In genomic region chr14:25097120-25097519, GRCh38 we compare ENCODE assay signal across 26 cellular contexts. TPM values are rescaled to one million over a fixed set of nuclear protein-coding genes. Genes with fewer than 3 reads are reported as not detected.
DNase-seq lines count a peak whose midpoint lies in the region; ATAC-seq and TF ChIP-seq lines count a peak whose summit lies in the region.
"Had no signal": no experiment of that assay in that cellular context is flagged by ENCODE, and none has a peak within 500 bp of the region (broad histone marks: within the 10 kb centered on the region; RNA-seq: fewer than 3 reads in every experiment).

No MANE protein-coding gene starts in this region.

- POLR2A ChIA-PET in IMR-90 (lab: Charles Lee; ENCODE audit: unreplicated experiment): no interaction called here

- no peaks in the 10 kb centered on the region for H3K9me2 ChIP-seq in Loucy (replicated peaks; ENCODE audit: low read depth, low read length)

- in situ Hi-C loops in IMR-90 (cut with MboI; ENCODE audit: low sequenced_read_pairs): no loop called here

- H3K9me3 Mint-ChIP-seq in mesothelial cell of epicardium (no peaks in the 10 kb centered on the region), H9 (no peaks in the 10 kb centered on the region; a peak in 1 of 5 replicates)
- H3K9me3 Mint-ChIP-seq: CD14-positive monocyte; CD4-positive, alpha-beta memory T cell; CD8-positive, alpha-beta memory T cell had no signal

- H3K36me3 Mint-ChIP-seq in mesothelial cell of epicardium (no peaks in the 10 kb centered on the region), H9 (ENCODE audit: insufficient read depth in 1 of 3, low read depth in 3 of 3) (no peaks in the 10 kb centered on the region)
- H3K36me3 Mint-ChIP-seq: CD14-positive monocyte; CD4-positive, alpha-beta memory T cell; CD4-positive, CD25-positive, alpha-beta regulatory T cell; CD8-positive, alpha-beta memory T cell had no signal

- TF ChIP-seq CTCF in IMR-90 (conservative IDR thresholded peaks at IDR 0.05; ENCODE audit: low read depth, low read length) (no peak), Loucy (conservative IDR thresholded peaks at IDR 0.05; ENCODE audit: low read length) (no peak), mesothelial cell of epicardium (IDR thresholded peaks at IDR 0.05; ENCODE audit: unreplicated experiment) (no peak), smooth muscle cell (IDR thresholded peaks at IDR 0.05; ENCODE audit: borderline replicate concordance, insufficient read depth, poor library complexity, severe bottlenecking) (no peak), H9 (conservative IDR thresholded peaks at IDR 0.05) (no peak)

- no peak for TF ChIP-seq POLR2A in IMR-90 (IDR thresholded peaks at IDR 0.05; ENCODE audit: low read depth, low read length)

- H3K27me3 ChIP-seq in IMR-90 (ENCODE audit: control insufficient read depth, insufficient read depth, low read length): no peaks in the 10 kb centered on the region
- H3K27me3 ChIP-seq in Loucy (ENCODE audit: insufficient read depth, low read length, poor library complexity, severe bottlenecking): no peaks in the 10 kb centered on the region
- H3K27me3 ChIP-seq in smooth muscle cell (ENCODE audit: low read depth): no peaks in the 10 kb centered on the region
- no peaks in the 10 kb centered on the region for H3K27me3 ChIP-seq in H9 (ENCODE audit: insufficient read depth, low read length)
- H3K27me3 ChIP-seq: BE2C, BLaER1 had no signal

- H3K56ac ChIP-seq in IMR-90 (ENCODE audit: extremely low read depth, insufficient read depth, low read length): no peak overlapping the region
- H3K56ac ChIP-seq in H9 (ENCODE audit: insufficient read length, low read depth, low read length): no peak overlapping the region

- H2BK15ac ChIP-seq in IMR-90 (ENCODE audit: low read depth, low read length) (no peak overlapping the region), H9 (ENCODE audit: low read depth, low read length) (no peak overlapping the region)

- H3K4me1 Mint-ChIP-seq in mesothelial cell of epicardium: peaks cover 56% of the 10 kb centered on the region
- H3K4me1 Mint-ChIP-seq in H9: peaks cover 11 to 15% of the 10 kb centered on the region in 2 experiments
- H3K4me1 Mint-ChIP-seq: CD4-positive, alpha-beta memory T cell; CD4-positive, CD25-positive, alpha-beta regulatory T cell; CD8-positive, alpha-beta memory T cell had no signal

- H2AK5ac ChIP-seq in IMR-90 (ENCODE audit: low read depth, low read length) (no peak overlapping the region), H9 (ENCODE audit: insufficient read length, low read length) (no peak overlapping the region)

- H3K4me3 Mint-ChIP-seq in mesothelial cell of epicardium (no peak overlapping the region), H9 (no peak overlapping the region)
- H3K4me3 Mint-ChIP-seq: CD14-positive monocyte; CD4-positive, alpha-beta memory T cell; CD4-positive, CD25-positive, alpha-beta regulatory T cell; CD8-positive, alpha-beta memory T cell had no signal

- no peak overlapping the region for H3K4me2 ChIP-seq in IMR-90 (ENCODE audit: low read depth, low read length)
- H3K4me2 ChIP-seq in Loucy (ENCODE audit: low read depth, low read length, poor library complexity, severe bottlenecking): no peak overlapping the region
- H3K4me2 ChIP-seq in smooth muscle cell: no peak overlapping the region
- no peak overlapping the region for H3K4me2 ChIP-seq in H9 (ENCODE audit: insufficient read depth, insufficient read length, low read length)

- H3K79me1 ChIP-seq in IMR-90 (ENCODE audit: low read depth in 1 of 2, low read length in 2 of 2): no peaks in the 10 kb centered on the region
- no peaks in the 10 kb centered on the region for H3K79me1 ChIP-seq in H9 (ENCODE audit: insufficient read depth, low read depth, low read length, poor library complexity, severe bottlenecking)

- no peak overlapping the region for H3K27ac ChIP-seq in IMR-90 (ENCODE audit: insufficient read depth, low read length)
- H3K27ac ChIP-seq in smooth muscle cell (ENCODE audit: low read depth): peak overlapping the region; percentile 18
- no peak overlapping the region for H3K27ac ChIP-seq in H9 (ENCODE audit: insufficient read length, low read depth, low read length)
- H3K27ac ChIP-seq: BLaER1 had no signal

- ATAC-seq in IMR-90 (ENCODE audit: low read depth): peak; percentile 62

- DNase-seq in IMR-90 (no peak), mesothelial cell of epicardium (ENCODE audit: low spot score in 2 of 2, unreplicated experiment in 2 of 2) (no peak), smooth muscle cell (lab: John Stamatoyannopoulos, UW; ENCODE audit: unreplicated experiment) (no peak), dedifferentiated amniotic fluid mesenchymal stem cell (ENCODE audit: extremely low spot score) (no peak), H9 (no peak)
- DNase-seq in stimulated activated CD4-positive, alpha-beta T cell treated with anti-CD3 and anti-CD28 coated beads, Interleukin-4, amount 100 ng/mL, for 4 hours: no peak
- DNase-seq: 8988T; ACHN; BE2C; C1 segment of cervical spinal cord; CD4-positive, alpha-beta memory T cell; CD4-positive, CD25-positive, alpha-beta regulatory T cell; CD8-positive, alpha-beta memory T cell; COR-L47; DMS 273 treated with DMSO at 0.1 percent for 48 hours; DMS153; DMS53; DMS79; DND-41; EL; GDM1 had no signal

- H3K4me1 ChIP-seq in IMR-90 (ENCODE audit: control insufficient read depth, insufficient read depth, low read length) (peaks cover 3% of the 10 kb centered on the region; the same call in 1 of the 2 replicates), Loucy (ENCODE audit: insufficient read depth, low read length, poor library complexity, severe bottlenecking) (peaks cover 48% of the 10 kb centered on the region), smooth muscle cell (ENCODE audit: low read depth) (peaks cover 21% of the 10 kb centered on the region), H9 (ENCODE audit: insufficient read depth, low read length) (peaks cover 2% of the 10 kb centered on the region; the same call in 1 of the 2 replicates)
- H3K4me1 ChIP-seq: BE2C had no signal

- H3K79me2 ChIP-seq in Loucy (ENCODE audit: insufficient read depth, low read length) (no peaks in the 10 kb centered on the region), smooth muscle cell (ENCODE audit: low read depth) (no peaks in the 10 kb centered on the region), H9 (ENCODE audit: insufficient read depth, low read length) (no peaks in the 10 kb centered on the region)

- peak overlapping the region; percentile 65 for H3K27ac Mint-ChIP-seq in mesothelial cell of epicardium
- H3K27ac Mint-ChIP-seq in H9: no peak overlapping the region
- H3K27ac Mint-ChIP-seq: CD14-positive monocyte; CD4-positive, alpha-beta memory T cell; CD4-positive, CD25-positive, alpha-beta regulatory T cell; CD8-positive, alpha-beta memory T cell had no signal

- no peak overlapping the region for H2AK9ac ChIP-seq in IMR-90 (replicated peaks; ENCODE audit: low read depth, low read length, poor library complexity)

- H3T11ph ChIP-seq in H9 (ENCODE audit: low read length): no peak overlapping the region

- H3K9me3 ChIP-seq in IMR-90 (ENCODE audit: control insufficient read depth, insufficient read depth, low read length) (no peaks in the 10 kb centered on the region), Loucy (ENCODE audit: insufficient read depth, low read depth, low read length) (no peaks in the 10 kb centered on the region), smooth muscle cell (replicated peaks; ENCODE audit: low read depth) (no peaks in the 10 kb centered on the region), H9 (ENCODE audit: control insufficient read depth, low read depth, low read length) (no peaks in the 10 kb centered on the region)
- H3K9me3 ChIP-seq: BE2C, BLaER1 had no signal

- no peaks in the 10 kb centered on the region for H3K9me1 ChIP-seq in IMR-90 (ENCODE audit: insufficient read depth, low read length)

- H2BK120ac ChIP-seq in IMR-90 (ENCODE audit: low read depth, low read length): no peak overlapping the region
- H2BK120ac ChIP-seq in H9 (ENCODE audit: low read depth, low read length, poor library complexity, severe bottlenecking): no peak overlapping the region

- no peak overlapping the region for H3K9ac ChIP-seq in IMR-90 (ENCODE audit: low read depth, low read length)
- no peak overlapping the region for H3K9ac ChIP-seq in Loucy (ENCODE audit: low read depth, low read length, poor library complexity, severe bottlenecking)
- no peak overlapping the region for H3K9ac ChIP-seq in smooth muscle cell (ENCODE audit: low read depth)
- H3K9ac ChIP-seq in H9 (ENCODE audit: extremely low read depth, insufficient read length, low read length): no peak overlapping the region
- H3K9ac ChIP-seq: BLaER1 had no signal

- H3F3A ChIP-seq in Loucy (ENCODE audit: low read depth): 0 out of 2 replicates have a peak, but pooled peaks cover 7% of the 10 kb centered on the region
- H3F3A ChIP-seq in smooth muscle cell (ENCODE audit: low read depth): peaks cover 18% of the 10 kb centered on the region

- H3K4ac ChIP-seq in IMR-90 (ENCODE audit: low read depth, low read length): no peak overlapping the region
- no peak overlapping the region for H3K4ac ChIP-seq in H9 (ENCODE audit: low read depth, low read length)

- no peaks in the 10 kb centered on the region for H3K36me3 ChIP-seq in IMR-90 (ENCODE audit: control insufficient read depth, insufficient read depth, low read length)
- H3K36me3 ChIP-seq in Loucy (ENCODE audit: insufficient read depth, low read length): no peaks in the 10 kb centered on the region
- H3K36me3 ChIP-seq in smooth muscle cell (ENCODE audit: low read depth): no peaks in the 10 kb centered on the region
- H3K36me3 ChIP-seq: BE2C, BLaER1 had no signal

- CTCF ChIA-PET in IMR-90 (lab: Yijun Ruan, JAX): no interaction called here

- no peak for TF ChIP-seq RAD21 in IMR-90 (IDR thresholded peaks at IDR 0.05; ENCODE audit: low read length)

- H2BK20ac ChIP-seq in IMR-90 (ENCODE audit: low read depth, low read length) (no peak overlapping the region), H9 (ENCODE audit: low read depth, low read length, poor library complexity, severe bottlenecking) (no peak overlapping the region)

- no peak overlapping the region for H4K8ac ChIP-seq in IMR-90 (ENCODE audit: low read depth in 2 of 2, low read length in 2 of 2)
- no peak overlapping the region for H4K8ac ChIP-seq in H9 (replicated peaks; ENCODE audit: insufficient read length, low read depth, low read length)

- no peaks in the 10 kb centered on the region for H4K20me1 ChIP-seq in IMR-90 (ENCODE audit: insufficient read depth, low read length)
- H4K20me1 ChIP-seq in Loucy (ENCODE audit: insufficient read depth, low read length, poor library complexity, severe bottlenecking): no peaks in the 10 kb centered on the region
- no peaks in the 10 kb centered on the region for H4K20me1 ChIP-seq in smooth muscle cell (ENCODE audit: low read depth)
- H4K20me1 ChIP-seq in H9 (ENCODE audit: control insufficient read depth, insufficient read depth, insufficient read length): no peaks in the 10 kb centered on the region
- H4K20me1 ChIP-seq: BLaER1 had no signal

- H2AFZ ChIP-seq in IMR-90 (replicated peaks; ENCODE audit: low read length, poor library complexity): no peak overlapping the region
- H2AFZ ChIP-seq in Loucy (ENCODE audit: low read length): peak overlapping the region; percentile 32; the same call in 1 of the 2 replicates
- H2AFZ ChIP-seq in smooth muscle cell (ENCODE audit: low read depth): no peak overlapping the region
- no peak overlapping the region for H2AFZ ChIP-seq in H9 (ENCODE audit: low read length)

- H3K14ac ChIP-seq in IMR-90 (replicated peaks; ENCODE audit: low read depth, low read length) (no peak overlapping the region), H9 (ENCODE audit: insufficient read depth, low read length) (no peak overlapping the region)

- no peaks in the 10 kb centered on the region for H3K27me3 Mint-ChIP-seq in mesothelial cell of epicardium (ENCODE audit: low read depth)
- H3K27me3 Mint-ChIP-seq in H9 (ENCODE audit: low read depth): no peaks in the 10 kb centered on the region

- H4K5ac ChIP-seq in IMR-90 (ENCODE audit: low read depth, low read length) (no peak overlapping the region), H9 (ENCODE audit: insufficient read length, low read depth, low read length) (no peak overlapping the region)

- H2BK12ac ChIP-seq in H9 (ENCODE audit: insufficient read length, low read depth, low read length): no peak overlapping the region

- H3K23ac ChIP-seq in IMR-90 (ENCODE audit: low read depth, low read length) (no peak overlapping the region), H9 (ENCODE audit: insufficient read length, low read depth, low read length) (no peak overlapping the region)

- intact Hi-C loops in IMR-90 (cut with micrococcal nuclease): no loop called here

- no CpG with 5 or more reads among the region's 2 CpGs for WGBS in IMR-90 (ENCODE audit: extremely low coverage in 2 of 2, insufficient read length in 1 of 2), 2 experiments
- WGBS in smooth muscle cell (ENCODE audit: low lambda C conversion rate): 17% methylated on average over 2 of the region's 2 CpGs
- no CpG with 5 or more reads among the region's 2 CpGs for WGBS in H9 (ENCODE audit: extremely low coverage, insufficient read length, low lambda C conversion rate)

- no peak overlapping the region for H3K4me3 ChIP-seq in IMR-90 (ENCODE audit: insufficient read depth, low read depth, low read length)
- H3K4me3 ChIP-seq in Loucy (ENCODE audit: low read length, poor library complexity, severe bottlenecking): no peak overlapping the region
- H3K4me3 ChIP-seq in smooth muscle cell: no peak overlapping the region
- H3K4me3 ChIP-seq: BLaER1, GM12878 had no signal

- H4K91ac ChIP-seq in IMR-90 (ENCODE audit: insufficient read depth, low read depth, low read length) (no peak overlapping the region), H9 (ENCODE audit: insufficient read length, low read depth, low read length) (no peak overlapping the region)

- dilution Hi-C loops in IMR-90 (cut with HindIII; ENCODE audit: low sequenced_read_pairs, unreplicated experiment): no loop called here

- no peaks in the 10 kb centered on the region for H3K23me2 ChIP-seq in H9 (ENCODE audit: insufficient read length, low read depth, low read length, poor library complexity, severe bottlenecking)

- H3K18ac ChIP-seq in IMR-90 (ENCODE audit: low read depth, low read length) (no peak overlapping the region), H9 (ENCODE audit: insufficient read length, low read depth, low read length) (no peak overlapping the region)

- BruUV-seq in IMR-90 (replicated peaks; lab: Mats Ljungman, UMichigan): no TSS peak

- H2BK5ac ChIP-seq in IMR-90 (ENCODE audit: low read depth, low read length, poor library complexity, severe bottlenecking) (no peak overlapping the region), H9 (ENCODE audit: insufficient read length, low read length) (no peak overlapping the region)

RNA-seq across cellular contexts. Expression of gene STXBP6, which starts 47.2 kb away (rescaled TPM):
- total RNA-seq in IMR-90 (2012; rRNA removed) (14.3 and 15.6 TPM in 2 replicates), mesothelial cell of epicardium (14.5 to 19.2 TPM (median 16.6 TPM) in 3 replicates), smooth muscle cell (144 and 160 TPM in 2 replicates), H9 (2021) (2.6 and 3.6 TPM in 2 replicates)
- polyA plus RNA-seq in IMR-90 (2012; rRNA removed) (12.1 and 14.2 TPM in 2 replicates), smooth muscle cell (138 and 170 TPM in 2 replicates)
- polyA plus RNA-seq in IMR-90 (2012; cell fraction: cytosol; rRNA removed): 4.6 and 6.2 TPM in 2 replicates
- 2.9 and 10.0 TPM in 2 replicates for polyA plus RNA-seq in IMR-90 (2012; cell fraction: nucleus; rRNA removed; ENCODE audit: low replicate concordance)
- total RNA-seq: CD4-positive, alpha-beta memory T cell; CD4-positive, CD25-positive, alpha-beta regulatory T cell; G401 had no signal
- polyA plus RNA-seq: CD4-positive, alpha-beta memory T cell; CD4-positive, CD25-positive, alpha-beta regulatory T cell; CD8-positive, alpha-beta memory T cell had no signal
